Comparison of ENCODE assay signal across 9 cellular contexts in the genomic region with DNA sequence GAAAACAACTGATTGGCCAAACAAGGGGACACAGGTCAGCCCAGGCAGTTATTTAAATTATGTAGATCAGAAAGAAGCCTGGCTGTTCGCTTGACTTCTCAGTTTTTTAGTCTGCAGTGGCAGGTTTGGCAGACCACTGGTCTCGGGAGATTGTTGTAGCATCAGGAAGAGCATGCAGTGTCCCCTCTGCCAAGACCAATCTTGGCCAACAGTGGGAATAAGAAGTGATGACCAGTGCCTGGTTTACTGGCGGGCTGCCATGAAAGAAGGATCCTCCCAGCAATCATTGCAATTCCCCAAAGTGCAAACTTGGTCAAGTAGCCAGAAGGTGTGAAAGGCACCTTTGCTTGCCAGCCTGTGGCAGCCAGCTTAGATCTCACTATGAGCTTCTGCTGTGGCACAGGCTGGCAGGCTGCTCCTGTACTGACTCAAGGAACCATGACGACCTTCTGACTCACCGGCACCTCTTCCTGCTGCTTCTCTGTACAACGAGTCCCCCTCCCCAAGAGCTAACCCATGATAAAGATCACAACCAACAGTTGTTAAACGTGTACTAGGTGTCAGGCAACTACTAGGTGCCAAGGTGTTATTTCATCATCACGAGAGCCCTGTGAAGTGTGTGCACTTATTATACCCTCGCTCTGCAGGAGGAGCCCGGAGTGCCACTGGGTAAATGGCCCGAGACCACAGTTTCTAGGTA.
DNase-seq lines count a peak whose midpoint lies in the region; ATAC-seq and TF ChIP-seq lines count a peak whose summit lies in the region.
"Had no signal": no experiment of that assay in that cellular context is flagged by ENCODE, and none has a peak within 500 bp of the region (broad histone marks: within the 10 kb centered on the region; RNA-seq: fewer than 3 reads in every experiment).

No MANE protein-coding gene starts in this region.

- H3K27me3 ChIP-seq in IMR-90 (ENCODE audit: control insufficient read depth, insufficient read depth, low read length): peaks cover 16% of the 10 kb centered on the region; the same call in 1 of the 2 replicates
- H3K27me3 ChIP-seq in tibial artery: peaks cover 0 to 33% of the 10 kb centered on the region in 2 donors

- no peak overlapping the region for H3K23ac ChIP-seq in IMR-90 (ENCODE audit: low read depth, low read length)

- no peaks in the 10 kb centered on the region for H4K20me1 ChIP-seq in IMR-90 (ENCODE audit: insufficient read depth, low read length)

- dilution Hi-C loops in IMR-90 (cut with HindIII; ENCODE audit: low sequenced_read_pairs, unreplicated experiment): no loop called here

- H2AK9ac ChIP-seq in IMR-90 (replicated peaks; ENCODE audit: low read depth, low read length, poor library complexity): no peak overlapping the region

- TF ChIP-seq CTCF in IMR-90 (conservative IDR thresholded peaks at IDR 0.05; ENCODE audit: low read depth, low read length): no peak
- no peak for TF ChIP-seq CTCF in progenitor cell of endocrine pancreas (IDR thresholded peaks at IDR 0.05; ENCODE audit: unreplicated experiment)
- TF ChIP-seq CTCF in tibial artery (IDR thresholded peaks at IDR 0.05): no peak

- H3K56ac ChIP-seq in IMR-90 (ENCODE audit: extremely low read depth, insufficient read depth, low read length): no peak overlapping the region

- peak overlapping the region; percentile 26 for H2AFZ ChIP-seq in IMR-90 (replicated peaks; ENCODE audit: low read length, poor library complexity)

- H3K79me1 ChIP-seq in IMR-90 (ENCODE audit: low read depth in 1 of 2, low read length in 2 of 2): no peaks in the 10 kb centered on the region

- no peak overlapping the region for H2BK15ac ChIP-seq in IMR-90 (ENCODE audit: low read depth, low read length)

- H2BK120ac ChIP-seq in IMR-90 (ENCODE audit: low read depth, low read length): no peak overlapping the region

- no peak overlapping the region for H4K91ac ChIP-seq in IMR-90 (ENCODE audit: insufficient read depth, low read depth, low read length)

- no peak overlapping the region for H2BK20ac ChIP-seq in IMR-90 (ENCODE audit: low read depth, low read length)

- POLR2A ChIA-PET in IMR-90 (lab: Charles Lee; ENCODE audit: unreplicated experiment): no interaction called here

- no TSS peak for BruUV-seq in IMR-90 (replicated peaks; lab: Mats Ljungman, UMichigan)

- CTCF ChIA-PET in IMR-90 (lab: Yijun Ruan, JAX): no interaction called here

- DNase-seq in IMR-90 (peak; percentile 39), progenitor cell of endocrine pancreas (ENCODE audit: low spot score, unreplicated experiment) (no peak), hypothalamus (lab: John Stamatoyannopoulos, UW) (no peak), tibial artery (no peak), NCI-H1417 treated with DMSO at 0.1 percent for 48 hours (lab: John Stamatoyannopoulos, UW) (no peak)
- DNase-seq in central memory CD8-positive, alpha-beta T cell (ENCODE audit: low spot score in 2 of 2): peak in 1 of 2 donors; percentile 62
- peak; percentile 70 for DNase-seq in stimulated activated CD4-positive, alpha-beta T cell treated with anti-CD3 and anti-CD28 coated beads, Interleukin-4, amount 100 ng/mL, for 1 hour
- DNase-seq: SHP77 treated with DMSO at 0.1 percent for 48 hours had no signal

- H3K14ac ChIP-seq in IMR-90 (replicated peaks; ENCODE audit: low read depth, low read length): no peak overlapping the region

- no peaks in the 10 kb centered on the region for H3K9me1 ChIP-seq in IMR-90 (ENCODE audit: insufficient read depth, low read length)

- H3K4me1 ChIP-seq in IMR-90 (ENCODE audit: control insufficient read depth, insufficient read depth, low read length): no peaks in the 10 kb centered on the region; the same call in 1 of the 2 replicates
- H3K4me1 ChIP-seq in tibial artery: no peaks in the 10 kb centered on the region

- H4K5ac ChIP-seq in IMR-90 (ENCODE audit: low read depth, low read length): no peak overlapping the region

- H3K9me3 ChIP-seq in IMR-90 (ENCODE audit: control insufficient read depth, insufficient read depth, low read length) (peaks cover 2% of the 10 kb centered on the region; the same call in 1 of the 2 replicates), tibial artery (no peaks in the 10 kb centered on the region)

- no peak overlapping the region for H2AK5ac ChIP-seq in IMR-90 (ENCODE audit: low read depth, low read length)

- no CpG with 5 or more reads among the region's 11 CpGs for WGBS in IMR-90 (ENCODE audit: extremely low coverage in 2 of 2, insufficient read length in 1 of 2), 2 experiments

- H3K9me3 Mint-ChIP-seq in central memory CD8-positive, alpha-beta T cell: no peaks in the 10 kb centered on the region
- peaks cover 6% of the 10 kb centered on the region for H3K9me3 Mint-ChIP-seq in progenitor cell of endocrine pancreas (ENCODE audit: low read depth)

- H3K4me2 ChIP-seq in IMR-90 (ENCODE audit: low read depth, low read length): no peak overlapping the region

- H3K27ac ChIP-seq in IMR-90 (ENCODE audit: insufficient read depth, low read length) (no peak overlapping the region), tibial artery (no peak overlapping the region)

- peak overlapping the region; percentile 2 for H3K4me3 Mint-ChIP-seq in central memory CD8-positive, alpha-beta T cell
- H3K4me3 Mint-ChIP-seq in progenitor cell of endocrine pancreas (ENCODE audit: low read depth): no peak overlapping the region

- ATAC-seq in IMR-90 (ENCODE audit: low read depth): no peak
- ATAC-seq in activated CD4-positive, CD25-positive, alpha-beta regulatory T cell treated with anti-CD3 and anti-CD28 coated beads, Interleukin-2, amount 50 U/mL, for 24 hours: peak; percentile 96 to 97
- peak; percentile 97 for ATAC-seq in central memory CD8-positive, alpha-beta T cell (replicated peaks; ENCODE audit: extremely low read depth, poor library complexity, severe bottlenecking)

- TF ChIP-seq RAD21 in IMR-90 (IDR thresholded peaks at IDR 0.05; ENCODE audit: low read length): no peak

- H3K27me3 Mint-ChIP-seq in central memory CD8-positive, alpha-beta T cell: no peaks in the 10 kb centered on the region
- peaks cover 18% of the 10 kb centered on the region for H3K27me3 Mint-ChIP-seq in progenitor cell of endocrine pancreas

- H2BK5ac ChIP-seq in IMR-90 (ENCODE audit: low read depth, low read length, poor library complexity, severe bottlenecking): no peak overlapping the region

- H3K36me3 ChIP-seq in IMR-90 (ENCODE audit: control insufficient read depth, insufficient read depth, low read length) (no peaks in the 10 kb centered on the region), tibial artery (no peaks in the 10 kb centered on the region)

- H3K4me1 Mint-ChIP-seq in central memory CD8-positive, alpha-beta T cell: peaks cover 38% of the 10 kb centered on the region
- peaks cover 7% of the 10 kb centered on the region for H3K4me1 Mint-ChIP-seq in progenitor cell of endocrine pancreas (ENCODE audit: low read depth)

- no peak overlapping the region for H3K4me3 ChIP-seq in IMR-90 (ENCODE audit: insufficient read depth, low read depth, low read length)
- no peak overlapping the region for H3K4me3 ChIP-seq in tibial artery

- TF ChIP-seq POLR2A in IMR-90 (IDR thresholded peaks at IDR 0.05; ENCODE audit: low read depth, low read length): no peak

- no peak overlapping the region for H3K4ac ChIP-seq in IMR-90 (ENCODE audit: low read depth, low read length)

- peak overlapping the region; percentile 36 for H3K27ac Mint-ChIP-seq in central memory CD8-positive, alpha-beta T cell (ENCODE audit: low read depth)
- no peak overlapping the region for H3K27ac Mint-ChIP-seq in progenitor cell of endocrine pancreas

- in situ Hi-C loops in IMR-90 (cut with MboI; ENCODE audit: low sequenced_read_pairs): no loop called here

- peaks cover 6% of the 10 kb centered on the region for H3K36me3 Mint-ChIP-seq in central memory CD8-positive, alpha-beta T cell (ENCODE audit: insufficient read depth)
- no peaks in the 10 kb centered on the region for H3K36me3 Mint-ChIP-seq in progenitor cell of endocrine pancreas (ENCODE audit: insufficient read depth)

- intact Hi-C loops in IMR-90 (cut with micrococcal nuclease): no loop called here
- intact Hi-C loops in tibial artery (cut with DNase I; ENCODE audit: low total_unique reads): no loop called here

- H4K8ac ChIP-seq in IMR-90 (ENCODE audit: low read depth in 2 of 2, low read length in 2 of 2): no peak overlapping the region

- H3K18ac ChIP-seq in IMR-90 (ENCODE audit: low read depth, low read length): no peak overlapping the region

- H3K9ac ChIP-seq in IMR-90 (ENCODE audit: low read depth, low read length): no peak overlapping the region

TF ChIP-seq in IMR-90, 13 proteins besides CTCF, POLR2A, EP300 and RAD21:
- TF ChIP-seq RCOR1 (IDR thresholded peaks at IDR 0.05; ENCODE audit: insufficient replicate concordance, low read length) (no peak), MAZ (IDR thresholded peaks at IDR 0.05; ENCODE audit: borderline replicate concordance, low read depth, low read length) (no peak), SMC3 (IDR thresholded peaks at IDR 0.05; ENCODE audit: low read depth, low read length) (no peak), CEBPB (IDR thresholded peaks at IDR 0.05; ENCODE audit: low read depth, low read length) (0 out of 2 replicates have a peak, but pooled peaks have one; percentile 17), FOS (IDR thresholded peaks at IDR 0.05; ENCODE audit: low read depth, low read length) (no peak)

Comparison
In these comparisons a context has a peak if more than half of its experiments do, and no peak if none do; other contexts are left out.
1. DNase-seq: peak in IMR-90 (single experiment) and stimulated activated CD4-positive, alpha-beta T cell treated with anti-CD3 and anti-CD28 coated beads, Interleukin-4, amount 100 ng/mL, for 1 hour (single experiment); none in progenitor cell of endocrine pancreas (single experiment), hypothalamus (0 of 51), tibial artery (0 of 2) and NCI-H1417 treated with DMSO at 0.1 percent for 48 hours (single experiment).